16 cellular contexts compared by ENCODE assay signal in the genomic region with DNA sequence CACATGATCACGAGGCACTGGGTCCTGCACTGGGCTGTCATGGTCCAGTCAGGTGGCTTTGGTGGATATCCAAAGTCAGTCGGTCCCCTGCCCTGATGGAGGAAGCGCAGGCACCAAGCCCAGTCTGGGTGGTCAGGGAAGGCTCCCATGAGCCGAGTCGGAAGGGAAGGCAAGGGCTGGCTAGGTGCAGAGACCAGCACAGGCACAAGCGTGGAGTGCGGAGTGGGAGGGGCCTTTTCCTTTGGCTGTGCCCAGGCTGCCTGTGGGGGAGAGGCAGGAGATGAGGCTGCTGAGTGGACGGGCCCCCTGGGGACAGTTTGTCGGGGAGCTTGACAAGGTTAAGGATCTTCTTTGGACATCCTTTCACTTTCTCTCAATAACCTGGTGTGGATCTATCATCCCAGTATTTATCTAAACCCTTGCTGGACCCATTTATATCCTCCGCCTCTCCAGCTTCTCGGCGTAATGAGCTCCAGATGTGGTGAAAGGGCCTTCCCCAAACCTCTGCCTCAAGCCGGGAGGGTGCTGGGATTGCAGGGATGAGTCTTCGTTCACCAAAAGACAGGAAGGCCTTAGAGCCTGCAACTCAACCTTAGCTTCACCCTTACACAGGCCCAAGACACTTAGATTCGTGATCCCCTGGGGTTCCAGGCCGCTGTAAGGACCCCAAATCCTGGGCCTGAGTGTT. TPM values are rescaled to one million over a fixed set of nuclear protein-coding genes. Genes with fewer than 3 reads are reported as not detected.
DNase-seq lines count a peak whose midpoint lies in the region; ATAC-seq, FAIRE-seq and TF ChIP-seq lines count a peak whose summit lies in the region.
"Had no signal": no experiment of that assay in that cellular context is flagged by ENCODE, and none has a peak within 500 bp of the region (broad histone marks: within the 10 kb centered on the region; RNA-seq: fewer than 3 reads in every experiment).

No MANE protein-coding gene starts in this region.

- H3K27me3 Mint-ChIP-seq in astrocyte (ENCODE audit: low read depth, unreplicated experiment) (no peaks in the 10 kb centered on the region), WTC11 (ENCODE audit: low read depth) (no peaks in the 10 kb centered on the region)

- 68 to 73% methylated on average over 16 of the region's 16 CpGs for WGBS in heart right ventricle, 2 donors

- H4K20me1 ChIP-seq in astrocyte (ENCODE audit: insufficient read depth, low read length): peaks cover 16% of the 10 kb centered on the region

- H3K27ac ChIP-seq in astrocyte (ENCODE audit: low read depth, low read length) (peak overlapping the region; percentile 80), heart right ventricle (peak overlapping the region in 1 of 10 donors; percentile 65)
- H3K27ac ChIP-seq: adrenal gland, left lung had no signal

- H2AFZ ChIP-seq in astrocyte (ENCODE audit: low read depth, low read length): peak overlapping the region; percentile 72

- no peaks in the 10 kb centered on the region for H3K36me3 ChIP-seq in astrocyte (ENCODE audit: insufficient read depth, low read length)
- no peaks in the 10 kb centered on the region for H3K36me3 ChIP-seq in heart right ventricle
- H3K36me3 ChIP-seq: adrenal gland, left lung had no signal

- ATAC-seq in heart right ventricle (peak in 5 of 8 donors; percentile 27 to 50 (median 45)), WTC11 (no peak), GM21526 (IDR thresholded peaks at IDR 0.05; ENCODE audit: low FRiP score, unreplicated experiment) (no peak)
- ATAC-seq: left lung had no signal

- no peaks in the 10 kb centered on the region for H3K9me3 Mint-ChIP-seq in astrocyte (ENCODE audit: unreplicated experiment)
- no peaks in the 10 kb centered on the region for H3K9me3 Mint-ChIP-seq in WTC11
- H3K9me3 Mint-ChIP-seq: activated B cell treated with CpG ODN at 0.5 μM for 24 hours; natural killer cell treated with Interleukin-12 subunit alpha and Interleukin-12 subunit beta and Interleukin-15 and Interleukin-18, amount 100 ng/mL, for 72 hours had no signal

- H3K27ac Mint-ChIP-seq in astrocyte (ENCODE audit: unreplicated experiment): no peak overlapping the region
- H3K27ac Mint-ChIP-seq in WTC11: no peak overlapping the region
- H3K27ac Mint-ChIP-seq: activated B cell treated with CpG ODN at 0.5 μM for 24 hours; natural killer cell treated with Interleukin-12 subunit alpha and Interleukin-12 subunit beta and Interleukin-15 and Interleukin-18, amount 100 ng/mL, for 72 hours had no signal

- peak overlapping the region; percentile 45 for H3K9ac ChIP-seq in astrocyte (ENCODE audit: low read length)

- H3K27me3 ChIP-seq in astrocyte (ENCODE audit: insufficient read depth, low read length) (no peaks in the 10 kb centered on the region), heart right ventricle (peaks cover 0 to 5% (median 0%) of the 10 kb centered on the region in 7 donors)
- H3K27me3 ChIP-seq: adrenal gland had no signal

- DNase-seq in GM04504 (ENCODE audit: low read depth) (peak; percentile 73), astrocyte (ENCODE audit: low read depth) (peak; percentile 51), heart right ventricle (no peak), stromal cell of bone marrow (ENCODE audit: low read depth) (peak; percentile 81), NCI-H774 (lab: John Stamatoyannopoulos, UW) (no peak), WTC11 (ENCODE audit: low spot score) (no peak), NCI-H2196 treated with DMSO at 0.1 percent for 48 hours (lab: John Stamatoyannopoulos, UW; ENCODE audit: unreplicated experiment) (no peak)
- DNase-seq: activated B cell treated with CpG ODN at 0.5 μM for 24 hours, adrenal gland, head of caudate nucleus, left lung, NCI-H2081 treated with DMSO at 0.1 percent for 48 hours, substantia nigra had no signal

- peaks cover 56% of the 10 kb centered on the region for H3K4me1 ChIP-seq in astrocyte (ENCODE audit: insufficient read depth, low read length)
- H3K4me1 ChIP-seq in heart right ventricle: peaks cover 0 to 25% (median 9%) of the 10 kb centered on the region in 9 donors

- H3K79me2 ChIP-seq in astrocyte (ENCODE audit: insufficient read depth, low read length): peaks cover 68% of the 10 kb centered on the region

- H3K4me2 ChIP-seq in astrocyte (ENCODE audit: low read length): peak overlapping the region; percentile 74

- H3K36me3 Mint-ChIP-seq in astrocyte (ENCODE audit: low read depth, unreplicated experiment): no peaks in the 10 kb centered on the region
- no peaks in the 10 kb centered on the region for H3K36me3 Mint-ChIP-seq in WTC11
- H3K36me3 Mint-ChIP-seq: natural killer cell treated with Interleukin-12 subunit alpha and Interleukin-12 subunit beta and Interleukin-15 and Interleukin-18, amount 100 ng/mL, for 72 hours had no signal

- H3K4me3 Mint-ChIP-seq in astrocyte (ENCODE audit: unreplicated experiment) (no peak overlapping the region), WTC11 (no peak overlapping the region)
- H3K4me3 Mint-ChIP-seq: activated B cell treated with CpG ODN at 0.5 μM for 24 hours; natural killer cell treated with Interleukin-12 subunit alpha and Interleukin-12 subunit beta and Interleukin-15 and Interleukin-18, amount 100 ng/mL, for 72 hours had no signal

- TF ChIP-seq CTCF in astrocyte (IDR thresholded peaks at IDR 0.05; ENCODE audit: insufficient read depth, low read depth, low read length) (no peak), heart right ventricle (IDR thresholded peaks at IDR 0.05) (no peak), WTC11 (IDR thresholded peaks at IDR 0.05) (no peak)

- CTCF ChIA-PET in WTC11 (lab: Charles Lee): interaction anchor here (0.8 kb wide), 1 partner anchor 22 kb away, joined by 3 read pairs; no protein-coding TSS in a partner anchor

- H3K4me1 Mint-ChIP-seq in astrocyte (ENCODE audit: low read depth, unreplicated experiment): peaks cover 18% of the 10 kb centered on the region
- 0 out of 2 replicates have a peak, but pooled peaks cover 4% of the 10 kb centered on the region for H3K4me1 Mint-ChIP-seq in WTC11

- H3K9me3 ChIP-seq in astrocyte (ENCODE audit: insufficient read depth, low read depth, low read length): no peaks in the 10 kb centered on the region
- no peaks in the 10 kb centered on the region for H3K9me3 ChIP-seq in heart right ventricle
- H3K9me3 ChIP-seq: adrenal gland, left lung had no signal

- intact Hi-C loops in heart right ventricle (cut with DNase I): no loop called here

- POLR2A ChIA-PET in WTC11 (lab: Charles Lee): no interaction called here

- H3K4me3 ChIP-seq in astrocyte (ENCODE audit: insufficient read depth, low read depth, low read length) (no peak overlapping the region), heart right ventricle (no peak overlapping the region)
- H3K4me3 ChIP-seq: adrenal gland, left lung, skin epidermis had no signal

- peak; percentile 55 for FAIRE-seq in astrocyte (lab: Jason Lieb, UNC)

TF ChIP-seq in WTC11, 78 proteins besides CTCF, POLR2A, EP300 and RAD21:
- TF ChIP-seq, protein P1, sequence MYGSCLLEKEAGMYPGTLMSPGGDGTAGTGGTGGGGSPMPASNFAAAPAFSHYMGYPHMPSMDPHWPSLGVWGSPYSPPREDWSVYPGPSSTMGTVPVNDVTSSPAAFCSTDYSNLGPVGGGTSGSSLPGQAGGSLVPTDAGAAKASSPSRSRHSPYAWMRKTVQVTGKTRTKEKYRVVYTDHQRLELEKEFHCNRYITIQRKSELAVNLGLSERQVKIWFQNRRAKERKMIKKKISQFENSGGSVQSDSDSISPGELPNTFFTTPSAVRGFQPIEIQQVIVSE (CRISPR knock-in tag; IDR thresholded peaks at IDR 0.05; ENCODE audit: borderline replicate concordance): no peak

RNA-seq across cellular contexts. Expression of a gene that starts 42.9 kb away (rescaled TPM):
- 7.5 and 8.4 TPM in 2 replicates for total RNA-seq in astrocyte
- total RNA-seq in heart right ventricle: 1 to 10 TPM in 4 of 10 donors, under 1 TPM in 6; 0.34 to 5.0 (median 0.85) TPM
- polyA plus RNA-seq in heart right ventricle: 1 to 10 TPM in 1 of 2 donors, under 1 TPM in 1; 0.15 to 1.5 TPM
- 12.0 to 18.5 TPM (median 13.1 TPM) in 3 replicates for total RNA-seq in WTC11 (2021)
- total RNA-seq: natural killer cell treated with Interleukin-12 subunit alpha and Interleukin-12 subunit beta and Interleukin-15 and Interleukin-18, amount 100 ng/mL, for 72 hours had no signal

Comparison
In these comparisons a context has a peak if more than half of its experiments do, and no peak if none do; other contexts are left out.
1. DNase-seq: peak in GM04504 (single experiment), astrocyte (single experiment) and stromal cell of bone marrow (single experiment); none in heart right ventricle (0 of 2), NCI-H774 (single experiment), WTC11 (single experiment) and NCI-H2196 treated with DMSO at 0.1 percent for 48 hours (single experiment).
2. ATAC-seq: peak in heart right ventricle (5 of 8); none in WTC11 (single experiment) and GM21526 (single experiment).